In genomic region chr6:110448846-110449544, GRCh38 we compare ENCODE assay signal across 2 cellular contexts.
TF ChIP-seq lines count a peak whose summit lies in the region.

No MANE protein-coding gene starts in this region.

TF ChIP-seq in K562, 482 proteins besides CTCF, POLR2A, EP300 and RAD21:
- TF ChIP-seq GABPA (tag; conservative IDR thresholded peaks at IDR 0.05; ENCODE audit: low read depth) (0 out of 2 replicates have a peak, but pooled peaks have one; percentile 13), ZFX (CRISPR knock-in tag; IDR thresholded peaks at IDR 0.05) (no peak)

TF ChIP-seq in WTC11, 78 proteins besides CTCF, POLR2A, EP300 and RAD21:
- TF ChIP-seq ZNF263 (CRISPR knock-in tag; IDR thresholded peaks at IDR 0.05; ENCODE audit: low read depth): no peak
- no peak for TF ChIP-seq ZSCAN18 (CRISPR knock-in tag; IDR thresholded peaks at IDR 0.05)
- no peak for TF ChIP-seq E2F5 (CRISPR knock-in tag; IDR thresholded peaks at IDR 0.05)
- TF ChIP-seq USF2 (CRISPR knock-in tag; IDR thresholded peaks at IDR 0.05): no peak
- no peak for TF ChIP-seq FOXJ3 (CRISPR knock-in tag; IDR thresholded peaks at IDR 0.05; ENCODE audit: borderline replicate concordance)
- no peak for TF ChIP-seq AFF4 (CRISPR knock-in tag; IDR thresholded peaks at IDR 0.05; ENCODE audit: borderline replicate concordance)
- no peak for TF ChIP-seq E2F4 (CRISPR knock-in tag; IDR thresholded peaks at IDR 0.05; ENCODE audit: borderline replicate concordance, low read depth)
- TF ChIP-seq JUN (CRISPR knock-in tag; IDR thresholded peaks at IDR 0.05): no peak
- no peak for TF ChIP-seq PRRX2 (CRISPR knock-in tag; IDR thresholded peaks at IDR 0.05)
- TF ChIP-seq ZNF396 (CRISPR knock-in tag; IDR thresholded peaks at IDR 0.05; ENCODE audit: borderline replicate concordance): no peak
- TF ChIP-seq CREB1 (CRISPR knock-in tag; IDR thresholded peaks at IDR 0.05): no peak
- TF ChIP-seq CDX4 (CRISPR knock-in tag; IDR thresholded peaks at IDR 0.05; ENCODE audit: borderline replicate concordance): no peak
- no peak for TF ChIP-seq ERG (CRISPR knock-in tag; IDR thresholded peaks at IDR 0.05)
- no peak for TF ChIP-seq ZNF416 (CRISPR knock-in tag; IDR thresholded peaks at IDR 0.05)
- no peak for TF ChIP-seq GABPB1 (CRISPR knock-in tag; IDR thresholded peaks at IDR 0.05)
- TF ChIP-seq ZNF219 (CRISPR knock-in tag; IDR thresholded peaks at IDR 0.05; ENCODE audit: borderline replicate concordance): no peak
- TF ChIP-seq TCF7 (CRISPR knock-in tag; IDR thresholded peaks at IDR 0.05; ENCODE audit: low read depth): no peak
- TF ChIP-seq ZNF121 (CRISPR knock-in tag; IDR thresholded peaks at IDR 0.05): no peak
- no peak for TF ChIP-seq ESRRA (CRISPR knock-in tag; IDR thresholded peaks at IDR 0.05; ENCODE audit: borderline replicate concordance)
